In the genomic region with DNA sequence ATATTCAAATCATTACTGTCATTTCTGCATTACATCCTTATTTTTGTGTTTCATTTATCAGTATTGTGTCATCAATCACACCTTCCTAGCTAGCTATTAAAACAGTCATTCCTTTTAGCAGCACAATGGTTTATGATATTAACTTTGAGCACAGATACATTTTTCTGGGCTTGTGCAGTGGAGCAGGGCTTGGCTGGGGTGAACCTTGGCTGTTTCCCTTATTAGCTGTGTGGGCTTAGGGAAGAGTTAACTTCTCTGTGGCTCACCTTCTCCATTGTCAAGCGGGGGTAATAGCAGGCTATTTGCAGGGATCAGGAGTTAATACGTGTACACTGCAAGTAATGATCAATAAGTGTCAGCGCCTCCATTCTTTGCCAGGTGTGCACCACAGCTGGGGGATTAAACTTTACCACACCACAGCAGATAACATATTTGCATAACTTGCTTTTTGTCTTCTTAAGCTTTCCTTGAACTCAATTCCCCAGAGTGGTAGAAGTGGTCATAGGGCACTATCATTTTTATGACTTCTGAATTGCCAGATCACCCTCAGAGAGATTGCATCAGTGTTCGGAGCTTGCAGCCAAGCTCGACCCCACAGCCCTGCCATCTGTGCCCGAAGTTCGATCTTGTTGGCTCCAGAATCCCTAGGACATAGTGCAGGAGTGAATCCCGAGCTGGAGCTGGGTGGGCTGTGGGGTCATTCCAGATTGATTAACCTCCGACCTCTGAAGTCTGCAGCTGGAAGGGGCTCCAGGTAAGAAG, we compare ENCODE assay signal across 9 cellular contexts. TPM values are rescaled to one million over a fixed set of nuclear protein-coding genes. Genes with fewer than 3 reads are reported as not detected.
DNase-seq lines count a peak whose midpoint lies in the region; TF ChIP-seq lines count a peak whose summit lies in the region.
"Had no signal": no experiment of that assay in that cellular context is flagged by ENCODE, and none has a peak within 500 bp of the region (broad histone marks: within the 10 kb centered on the region; RNA-seq: fewer than 3 reads in every experiment).

No MANE protein-coding gene starts in this region.

- H3K9me3 ChIP-seq in GM23248 (ENCODE audit: low read depth) (no peaks in the 10 kb centered on the region), iPS-15b (ENCODE audit: control insufficient read depth, insufficient read depth, low read length) (no peaks in the 10 kb centered on the region)
- H3K9me3 ChIP-seq: MG63 had no signal

- H4K20me1 ChIP-seq in GM23248 (ENCODE audit: insufficient read depth), result no peaks in the 10 kb centered on the region

- H2AFZ ChIP-seq in GM23248, result no peak overlapping the region

- no peak for TF ChIP-seq CTCF in C4-2B (conservative IDR thresholded peaks at IDR 0.05)
- TF ChIP-seq CTCF in VCaP (conservative IDR thresholded peaks at IDR 0.05), result no peak

- H3K27me3 ChIP-seq in GM23248 (replicated peaks; ENCODE audit: insufficient read depth) (no peaks in the 10 kb centered on the region), iPS-15b (ENCODE audit: control insufficient read depth, insufficient read depth, low read length) (peaks cover 13% of the 10 kb centered on the region)
- H3K27me3 ChIP-seq: MG63 had no signal

- H3K4me3 ChIP-seq in GM23248 (peak overlapping the region; percentile 81; the same call in 1 of the 2 replicates), iPS-15b (ENCODE audit: low read depth, low read length) (peak overlapping the region; percentile 82)

- in situ Hi-C loops in GM23248 (cut with MboI), result no loop called here

- peaks cover 4% of the 10 kb centered on the region; the same call in 1 of the 2 replicates for H3K36me3 ChIP-seq in GM23248 (ENCODE audit: low read depth)
- no peaks in the 10 kb centered on the region for H3K36me3 ChIP-seq in iPS-15b (ENCODE audit: control insufficient read depth, insufficient read depth, low read length)
- H3K36me3 ChIP-seq: MG63 had no signal

- peaks cover 18% of the 10 kb centered on the region for H3F3A ChIP-seq in GM23248 (ENCODE audit: insufficient read depth)

- DNase-seq in GM23248 (peak; percentile 35), NK-92 (lab: John Stamatoyannopoulos, UW; ENCODE audit: unreplicated experiment) (no peak), C1 segment of cervical spinal cord (lab: John Stamatoyannopoulos, UW) (no peak), caudate nucleus (lab: John Stamatoyannopoulos, UW) (no peak), NCI-H146 treated with DMSO at 0.1 percent for 48 hours (lab: John Stamatoyannopoulos, UW; ENCODE audit: unreplicated experiment) (no peak)

- H3K79me2 ChIP-seq in GM23248 (ENCODE audit: insufficient read depth), result peaks cover 29% of the 10 kb centered on the region

- H3K9ac ChIP-seq in GM23248 (peak overlapping the region; percentile 82), iPS-15b (ENCODE audit: low read depth, low read length) (no peak overlapping the region)

- peak overlapping the region; percentile 90 for H3K4me2 ChIP-seq in GM23248 (ENCODE audit: unreplicated experiment)

- WGBS in GM23248 (ENCODE audit: low coverage in 1 of 2, low lambda C conversion rate in 2 of 2, missing lambda C conversion rate in 2 of 2), 2 experiments, result 68 to 69% methylated on average over 9 of the region's 9 CpGs

- peak overlapping the region; percentile 93; the same call in 1 of the 2 replicates for H3K27ac ChIP-seq in C4-2B
- H3K27ac ChIP-seq in GM23248, result no peak overlapping the region; the same call in 1 of the 2 replicates
- H3K27ac ChIP-seq in VCaP, result peak overlapping the region; percentile 89
- H3K27ac ChIP-seq in caudate nucleus (ENCODE audit: low read depth, low read length), result no peak overlapping the region

- H3K4me1 ChIP-seq in GM23248 (ENCODE audit: insufficient read depth) (peaks cover 29% of the 10 kb centered on the region), iPS-15b (ENCODE audit: control insufficient read depth, insufficient read depth, low read length) (peaks cover 9% of the 10 kb centered on the region)

- H3K9me2 ChIP-seq in GM23248 (ENCODE audit: insufficient read depth), result no peaks in the 10 kb centered on the region

RNA-seq across cellular contexts. Expression of gene PYGB, which starts 1.5 kb away (rescaled TPM):
- total RNA-seq in GM23248 (2014; rRNA removed; shearing (Covaris generic)), result 116 and 123 TPM in 2 replicates
- 74.1 and 78.3 TPM in 2 replicates for polyA plus RNA-seq in GM23248 (2016; fragmentation: Nextera tagmentation; extraction: Ambion mirVana)

RNA-seq across cellular contexts. Expression of gene ENTPD6, which starts 50.9 kb away (rescaled TPM):
- total RNA-seq in GM23248 (2014; rRNA removed; shearing (Covaris generic)), result 46.4 and 50.4 TPM in 2 replicates
- polyA plus RNA-seq in GM23248 (2016; fragmentation: Nextera tagmentation; extraction: Ambion mirVana), result 32.9 and 36.0 TPM in 2 replicates

Comparison
In these comparisons a context has a peak if more than half of its experiments do, and no peak if none do; other contexts are left out.
1. H3K27ac ChIP-seq: peak in C4-2B (single experiment) and VCaP (single experiment); none in GM23248 (single experiment) and caudate nucleus (single experiment).